9 cellular contexts compared by ENCODE assay signal in genomic region chr1:119987689-119988088, GRCh38.
A peak's percentile ranks its signal among the peaks of the same experiment; 100 is the strongest.
DNase-seq lines count a peak whose midpoint lies in the region; ATAC-seq and TF ChIP-seq lines count a peak whose summit lies in the region.
"Had no signal": no experiment of that assay in that cellular context is flagged by ENCODE, and none has a peak within 500 bp of the region (broad histone marks: within the 10 kb centered on the region; RNA-seq: fewer than 3 reads in every experiment).

No MANE protein-coding gene starts in this region.

- H3K9me3 ChIP-seq in psoas muscle, result no peaks in the 10 kb centered on the region

- no peak for DNase-seq in activated naive CD8-positive, alpha-beta T cell treated with anti-CD3 and anti-CD28 coated beads for 36 hours
- DNase-seq in psoas muscle, result no peak
- DNase-seq in NCI-H2227 treated with DMSO at 0.1 percent for 48 hours (lab: John Stamatoyannopoulos, UW), result no peak
- no peak for DNase-seq in SK-N-DZ (ENCODE audit: low spot score)
- no peak for DNase-seq in islet precursor cell
- DNase-seq: hippocampal formation had no signal

- H3K4me3 Mint-ChIP-seq in activated naive CD8-positive, alpha-beta T cell treated with anti-CD3 and anti-CD28 coated beads for 36 hours, result peak overlapping the region; percentile 60

- peaks cover 21% of the 10 kb centered on the region for H3K4me1 ChIP-seq in psoas muscle

- H3K36me3 Mint-ChIP-seq in activated naive CD8-positive, alpha-beta T cell treated with anti-CD3 and anti-CD28 coated beads for 36 hours, result peaks cover 29% of the 10 kb centered on the region

- intact Hi-C loops in psoas muscle (cut with DNase I), result no loop called here

- H3K27ac Mint-ChIP-seq in activated naive CD8-positive, alpha-beta T cell treated with anti-CD3 and anti-CD28 coated beads for 36 hours, result peak overlapping the region; percentile 89

- H3K9me3 Mint-ChIP-seq in activated naive CD8-positive, alpha-beta T cell treated with anti-CD3 and anti-CD28 coated beads for 36 hours, result peaks cover 2% of the 10 kb centered on the region

- ATAC-seq in GM18517 (IDR thresholded peaks at IDR 0.05; ENCODE audit: unreplicated experiment) (peak; percentile 55), HG02885 (IDR thresholded peaks at IDR 0.05; ENCODE audit: poor library complexity, unreplicated experiment) (peak; percentile 80), psoas muscle (peak in 2 of 4 donors; percentile 13 to 17), HG03457 (IDR thresholded peaks at IDR 0.05; ENCODE audit: unreplicated experiment) (no peak)

- no peaks in the 10 kb centered on the region for H3K27me3 Mint-ChIP-seq in activated naive CD8-positive, alpha-beta T cell treated with anti-CD3 and anti-CD28 coated beads for 36 hours

- WGBS in psoas muscle, 3 donors, result 85 to 92% (median 91%) methylated on average over 1 of the region's 1 CpG

- peak overlapping the region; percentile 23 for H3K27ac ChIP-seq in psoas muscle

- TF ChIP-seq CTCF in psoas muscle (IDR thresholded peaks at IDR 0.05), result no peak

- H3K4me3 ChIP-seq in psoas muscle, result no peak overlapping the region

- H3K27me3 ChIP-seq in psoas muscle (ENCODE audit: insufficient read depth in 3 of 3, low read length in 2 of 3), result no peaks in the 10 kb centered on the region

- peaks cover 29% of the 10 kb centered on the region for H3K4me1 Mint-ChIP-seq in activated naive CD8-positive, alpha-beta T cell treated with anti-CD3 and anti-CD28 coated beads for 36 hours

- peaks cover 0 to 10% of the 10 kb centered on the region in 2 donors for H3K36me3 ChIP-seq in psoas muscle (ENCODE audit: insufficient read depth in 1 of 2, low read depth in 1 of 2)
